In genomic region chr20:11267131-11267761, GRCh38 we compare ENCODE assay signal across 1 cellular context.
TF ChIP-seq lines count a peak whose summit lies in the region.

No MANE protein-coding gene starts in this region.

TF ChIP-seq in HepG2, 621 proteins besides CTCF, POLR2A, EP300 and RAD21 (continues in another document):
- TF ChIP-seq, protein P1, sequence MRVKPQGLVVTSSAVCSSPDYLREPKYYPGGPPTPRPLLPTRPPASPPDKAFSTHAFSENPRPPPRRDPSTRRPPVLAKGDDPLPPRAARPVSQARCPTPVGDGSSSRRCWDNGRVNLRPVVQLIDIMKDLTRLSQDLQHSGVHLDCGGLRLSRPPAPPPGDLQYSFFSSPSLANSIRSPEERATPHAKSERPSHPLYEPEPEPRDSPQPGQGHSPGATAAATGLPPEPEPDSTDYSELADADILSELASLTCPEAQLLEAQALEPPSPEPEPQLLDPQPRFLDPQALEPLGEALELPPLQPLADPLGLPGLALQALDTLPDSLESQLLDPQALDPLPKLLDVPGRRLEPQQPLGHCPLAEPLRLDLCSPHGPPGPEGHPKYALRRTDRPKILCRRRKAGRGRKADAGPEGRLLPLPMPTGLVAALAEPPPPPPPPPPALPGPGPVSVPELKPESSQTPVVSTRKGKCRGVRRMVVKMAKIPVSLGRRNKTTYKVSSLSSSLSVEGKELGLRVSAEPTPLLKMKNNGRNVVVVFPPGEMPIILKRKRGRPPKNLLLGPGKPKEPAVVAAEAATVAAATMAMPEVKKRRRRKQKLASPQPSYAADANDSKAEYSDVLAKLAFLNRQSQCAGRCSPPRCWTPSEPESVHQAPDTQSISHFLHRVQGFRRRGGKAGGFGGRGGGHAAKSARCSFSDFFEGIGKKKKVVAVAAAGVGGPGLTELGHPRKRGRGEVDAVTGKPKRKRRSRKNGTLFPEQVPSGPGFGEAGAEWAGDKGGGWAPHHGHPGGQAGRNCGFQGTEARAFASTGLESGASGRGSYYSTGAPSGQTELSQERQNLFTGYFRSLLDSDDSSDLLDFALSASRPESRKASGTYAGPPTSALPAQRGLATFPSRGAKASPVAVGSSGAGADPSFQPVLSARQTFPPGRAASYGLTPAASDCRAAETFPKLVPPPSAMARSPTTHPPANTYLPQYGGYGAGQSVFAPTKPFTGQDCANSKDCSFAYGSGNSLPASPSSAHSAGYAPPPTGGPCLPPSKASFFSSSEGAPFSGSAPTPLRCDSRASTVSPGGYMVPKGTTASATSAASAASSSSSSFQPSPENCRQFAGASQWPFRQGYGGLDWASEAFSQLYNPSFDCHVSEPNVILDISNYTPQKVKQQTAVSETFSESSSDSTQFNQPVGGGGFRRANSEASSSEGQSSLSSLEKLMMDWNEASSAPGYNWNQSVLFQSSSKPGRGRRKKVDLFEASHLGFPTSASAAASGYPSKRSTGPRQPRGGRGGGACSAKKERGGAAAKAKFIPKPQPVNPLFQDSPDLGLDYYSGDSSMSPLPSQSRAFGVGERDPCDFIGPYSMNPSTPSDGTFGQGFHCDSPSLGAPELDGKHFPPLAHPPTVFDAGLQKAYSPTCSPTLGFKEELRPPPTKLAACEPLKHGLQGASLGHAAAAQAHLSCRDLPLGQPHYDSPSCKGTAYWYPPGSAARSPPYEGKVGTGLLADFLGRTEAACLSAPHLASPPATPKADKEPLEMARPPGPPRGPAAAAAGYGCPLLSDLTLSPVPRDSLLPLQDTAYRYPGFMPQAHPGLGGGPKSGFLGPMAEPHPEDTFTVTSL (CRISPR knock-in tag; IDR thresholded peaks at IDR 0.05; ENCODE audit: borderline replicate concordance), result peak; percentile 23; the same call in 1 of the 2 replicates
- TF ChIP-seq DMAP1 (CRISPR knock-in tag; IDR thresholded peaks at IDR 0.05) (no peak), NR2F6 (IDR thresholded peaks at IDR 0.05) (no peak), NR2F6 (CRISPR knock-in tag; IDR thresholded peaks at IDR 0.05) (peak; percentile 26; the same call in 1 of the 2 replicates), ZNF563 (CRISPR knock-in tag; IDR thresholded peaks at IDR 0.05) (no peak), DNMT3B (CRISPR knock-in tag; conservative IDR thresholded peaks at IDR 0.05) (0 out of 2 replicates have a peak, but pooled peaks have one; percentile 60), KDM2A (CRISPR knock-in tag; IDR thresholded peaks at IDR 0.05; ENCODE audit: borderline replicate concordance, low read depth) (peak; percentile 47; the same call in 1 of the 2 replicates), KLF16 (CRISPR knock-in tag; IDR thresholded peaks at IDR 0.05) (0 out of 4 replicates have a peak, but pooled peaks of 1 of the 2 experiments have one; percentile 27), BCLAF1 (IDR thresholded peaks at IDR 0.05) (no peak), JUND (CRISPR knock-in tag; IDR thresholded peaks at IDR 0.05) (peak; percentile 78; the same call in 1 of the 2 replicates), JUNB (CRISPR knock-in tag; IDR thresholded peaks at IDR 0.05; ENCODE audit: borderline replicate concordance) (peak; percentile 92), FOXA3 (CRISPR knock-in tag; IDR thresholded peaks at IDR 0.05) (peak; percentile 28; the same call in 1 of the 2 replicates), MAZ (IDR thresholded peaks at IDR 0.05; ENCODE audit: borderline replicate concordance, low read depth, low read length) (0 out of 2 replicates have a peak, but pooled peaks have one; percentile 34), MAZ (CRISPR knock-in tag; IDR thresholded peaks at IDR 0.05; ENCODE audit: low read depth) (no peak), ZNF674 (CRISPR knock-in tag; IDR thresholded peaks at IDR 0.05; ENCODE audit: low read depth) (no peak), THAP11 (CRISPR knock-in tag; IDR thresholded peaks at IDR 0.05) (0 out of 2 replicates have a peak, but pooled peaks have one; percentile 14), JUN (CRISPR knock-in tag; IDR thresholded peaks at IDR 0.05) (peak; percentile 90), ZNF3 (CRISPR knock-in tag; IDR thresholded peaks at IDR 0.05) (no peak), KDM5A (IDR thresholded peaks at IDR 0.05; ENCODE audit: borderline replicate concordance, low read length) (no peak), MAFK (conservative IDR thresholded peaks at IDR 0.05 in 1 of 2, IDR thresholded peaks at IDR 0.05 in 1 of 2; ENCODE audit: low read length in 2 of 2) (no peak), TEAD3 (CRISPR knock-in tag; optimal IDR thresholded peaks at IDR 0.05; ENCODE audit: borderline replicate concordance) (no peak), ZNF782 (CRISPR knock-in tag; IDR thresholded peaks at IDR 0.05; ENCODE audit: borderline replicate concordance) (no peak), MED1 (CRISPR knock-in tag; IDR thresholded peaks at IDR 0.05) (no peak), HNRNPLL (IDR thresholded peaks at IDR 0.05; ENCODE audit: low read depth, low read length, poor library complexity, severe bottlenecking) (no peak), ETV5 (CRISPR knock-in tag; IDR thresholded peaks at IDR 0.05; ENCODE audit: borderline replicate concordance) (no peak), SOX13 (IDR thresholded peaks at IDR 0.05) (no peak; the same call in 1 of the 2 replicates), SOX13 (CRISPR knock-in tag; conservative IDR thresholded peaks at IDR 0.05 in 1 of 2, IDR thresholded peaks at IDR 0.05 in 1 of 2) (peak in 1 of 2 experiments; percentile 23; a peak in 1 of 4 replicates), MTF2 (CRISPR knock-in tag; IDR thresholded peaks at IDR 0.05; ENCODE audit: borderline replicate concordance) (no peak), GATA4 (IDR thresholded peaks at IDR 0.05; ENCODE audit: borderline replicate concordance, low read depth) (no peak), NCOR1 (IDR thresholded peaks at IDR 0.05; ENCODE audit: borderline replicate concordance, low read length) (no peak), ZNF280B (CRISPR knock-in tag; IDR thresholded peaks at IDR 0.05; ENCODE audit: borderline replicate concordance) (no peak), TBX2 (CRISPR knock-in tag; IDR thresholded peaks at IDR 0.05; ENCODE audit: borderline replicate concordance) (peak; percentile 41; the same call in 1 of the 2 replicates), ZNF777 (CRISPR knock-in tag; IDR thresholded peaks at IDR 0.05) (no peak), RXRB (CRISPR knock-in tag; IDR thresholded peaks at IDR 0.05; ENCODE audit: borderline replicate concordance) (peak; percentile 37; the same call in 1 of the 2 replicates), ZBTB3 (CRISPR knock-in tag; IDR thresholded peaks at IDR 0.05; ENCODE audit: borderline replicate concordance, low read depth) (no peak), ZNF83 (CRISPR knock-in tag; IDR thresholded peaks at IDR 0.05; ENCODE audit: borderline replicate concordance) (no peak), ONECUT2 (CRISPR knock-in tag; IDR thresholded peaks at IDR 0.05) (no peak), NRL (CRISPR knock-in tag; IDR thresholded peaks at IDR 0.05; ENCODE audit: borderline replicate concordance) (no peak)
- TF ChIP-seq, protein P2, sequence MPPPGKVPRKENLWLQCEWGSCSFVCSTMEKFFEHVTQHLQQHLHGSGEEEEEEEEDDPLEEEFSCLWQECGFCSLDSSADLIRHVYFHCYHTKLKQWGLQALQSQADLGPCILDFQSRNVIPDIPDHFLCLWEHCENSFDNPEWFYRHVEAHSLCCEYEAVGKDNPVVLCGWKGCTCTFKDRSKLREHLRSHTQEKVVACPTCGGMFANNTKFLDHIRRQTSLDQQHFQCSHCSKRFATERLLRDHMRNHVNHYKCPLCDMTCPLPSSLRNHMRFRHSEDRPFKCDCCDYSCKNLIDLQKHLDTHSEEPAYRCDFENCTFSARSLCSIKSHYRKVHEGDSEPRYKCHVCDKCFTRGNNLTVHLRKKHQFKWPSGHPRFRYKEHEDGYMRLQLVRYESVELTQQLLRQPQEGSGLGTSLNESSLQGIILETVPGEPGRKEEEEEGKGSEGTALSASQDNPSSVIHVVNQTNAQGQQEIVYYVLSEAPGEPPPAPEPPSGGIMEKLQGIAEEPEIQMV (CRISPR knock-in tag; IDR thresholded peaks at IDR 0.05; ENCODE audit: low read depth), result no peak
- TF ChIP-seq, protein P3, sequence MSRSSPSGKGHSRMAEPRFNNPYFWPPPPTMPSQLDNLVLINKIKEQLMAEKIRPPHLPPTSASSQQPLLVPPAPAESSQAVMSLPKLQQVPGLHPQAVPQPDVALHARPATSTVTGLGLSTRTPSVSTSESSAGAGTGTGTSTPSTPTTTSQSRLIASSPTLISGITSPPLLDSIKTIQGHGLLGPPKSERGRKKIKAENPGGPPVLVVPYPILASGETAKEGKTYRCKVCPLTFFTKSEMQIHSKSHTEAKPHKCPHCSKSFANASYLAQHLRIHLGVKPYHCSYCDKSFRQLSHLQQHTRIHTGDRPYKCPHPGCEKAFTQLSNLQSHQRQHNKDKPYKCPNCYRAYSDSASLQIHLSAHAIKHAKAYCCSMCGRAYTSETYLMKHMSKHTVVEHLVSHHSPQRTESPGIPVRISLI (CRISPR knock-in tag; IDR thresholded peaks at IDR 0.05; ENCODE audit: borderline replicate concordance), result peak; percentile 70; the same call in 1 of the 2 replicates
- TF ChIP-seq, protein P4, sequence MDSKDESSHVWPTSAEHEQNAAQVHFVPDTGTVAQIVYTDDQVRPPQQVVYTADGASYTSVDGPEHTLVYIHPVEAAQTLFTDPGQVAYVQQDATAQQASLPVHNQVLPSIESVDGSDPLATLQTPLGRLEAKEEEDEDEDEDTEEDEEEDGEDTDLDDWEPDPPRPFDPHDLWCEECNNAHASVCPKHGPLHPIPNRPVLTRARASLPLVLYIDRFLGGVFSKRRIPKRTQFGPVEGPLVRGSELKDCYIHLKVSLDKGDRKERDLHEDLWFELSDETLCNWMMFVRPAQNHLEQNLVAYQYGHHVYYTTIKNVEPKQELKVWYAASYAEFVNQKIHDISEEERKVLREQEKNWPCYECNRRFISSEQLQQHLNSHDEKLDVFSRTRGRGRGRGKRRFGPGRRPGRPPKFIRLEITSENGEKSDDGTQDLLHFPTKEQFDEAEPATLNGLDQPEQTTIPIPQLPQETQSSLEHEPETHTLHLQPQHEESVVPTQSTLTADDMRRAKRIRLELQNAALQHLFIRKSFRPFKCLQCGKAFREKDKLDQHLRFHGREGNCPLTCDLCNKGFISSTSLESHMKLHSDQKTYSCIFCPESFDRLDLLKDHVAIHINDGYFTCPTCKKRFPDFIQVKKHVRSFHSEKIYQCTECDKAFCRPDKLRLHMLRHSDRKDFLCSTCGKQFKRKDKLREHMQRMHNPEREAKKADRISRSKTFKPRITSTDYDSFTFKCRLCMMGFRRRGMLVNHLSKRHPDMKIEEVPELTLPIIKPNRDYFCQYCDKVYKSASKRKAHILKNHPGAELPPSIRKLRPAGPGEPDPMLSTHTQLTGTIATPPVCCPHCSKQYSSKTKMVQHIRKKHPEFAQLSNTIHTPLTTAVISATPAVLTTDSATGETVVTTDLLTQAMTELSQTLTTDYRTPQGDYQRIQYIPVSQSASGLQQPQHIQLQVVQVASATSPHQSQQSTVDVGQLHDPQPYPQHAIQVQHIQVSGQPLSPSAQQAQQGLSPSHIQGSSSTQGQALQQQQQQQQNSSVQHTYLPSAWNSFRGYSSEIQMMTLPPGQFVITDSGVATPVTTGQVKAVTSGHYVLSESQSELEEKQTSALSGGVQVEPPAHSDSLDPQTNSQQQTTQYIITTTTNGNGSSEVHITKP (CRISPR knock-in tag; IDR thresholded peaks at IDR 0.05; ENCODE audit: low read depth), result peak; percentile 94
- TF ChIP-seq, protein P5, sequence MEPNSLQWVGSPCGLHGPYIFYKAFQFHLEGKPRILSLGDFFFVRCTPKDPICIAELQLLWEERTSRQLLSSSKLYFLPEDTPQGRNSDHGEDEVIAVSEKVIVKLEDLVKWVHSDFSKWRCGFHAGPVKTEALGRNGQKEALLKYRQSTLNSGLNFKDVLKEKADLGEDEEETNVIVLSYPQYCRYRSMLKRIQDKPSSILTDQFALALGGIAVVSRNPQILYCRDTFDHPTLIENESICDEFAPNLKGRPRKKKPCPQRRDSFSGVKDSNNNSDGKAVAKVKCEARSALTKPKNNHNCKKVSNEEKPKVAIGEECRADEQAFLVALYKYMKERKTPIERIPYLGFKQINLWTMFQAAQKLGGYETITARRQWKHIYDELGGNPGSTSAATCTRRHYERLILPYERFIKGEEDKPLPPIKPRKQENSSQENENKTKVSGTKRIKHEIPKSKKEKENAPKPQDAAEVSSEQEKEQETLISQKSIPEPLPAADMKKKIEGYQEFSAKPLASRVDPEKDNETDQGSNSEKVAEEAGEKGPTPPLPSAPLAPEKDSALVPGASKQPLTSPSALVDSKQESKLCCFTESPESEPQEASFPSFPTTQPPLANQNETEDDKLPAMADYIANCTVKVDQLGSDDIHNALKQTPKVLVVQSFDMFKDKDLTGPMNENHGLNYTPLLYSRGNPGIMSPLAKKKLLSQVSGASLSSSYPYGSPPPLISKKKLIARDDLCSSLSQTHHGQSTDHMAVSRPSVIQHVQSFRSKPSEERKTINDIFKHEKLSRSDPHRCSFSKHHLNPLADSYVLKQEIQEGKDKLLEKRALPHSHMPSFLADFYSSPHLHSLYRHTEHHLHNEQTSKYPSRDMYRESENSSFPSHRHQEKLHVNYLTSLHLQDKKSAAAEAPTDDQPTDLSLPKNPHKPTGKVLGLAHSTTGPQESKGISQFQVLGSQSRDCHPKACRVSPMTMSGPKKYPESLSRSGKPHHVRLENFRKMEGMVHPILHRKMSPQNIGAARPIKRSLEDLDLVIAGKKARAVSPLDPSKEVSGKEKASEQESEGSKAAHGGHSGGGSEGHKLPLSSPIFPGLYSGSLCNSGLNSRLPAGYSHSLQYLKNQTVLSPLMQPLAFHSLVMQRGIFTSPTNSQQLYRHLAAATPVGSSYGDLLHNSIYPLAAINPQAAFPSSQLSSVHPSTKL (CRISPR knock-in tag; IDR thresholded peaks at IDR 0.05), result peak; percentile 51
